11 cellular contexts compared by ENCODE assay signal in the genomic region with DNA sequence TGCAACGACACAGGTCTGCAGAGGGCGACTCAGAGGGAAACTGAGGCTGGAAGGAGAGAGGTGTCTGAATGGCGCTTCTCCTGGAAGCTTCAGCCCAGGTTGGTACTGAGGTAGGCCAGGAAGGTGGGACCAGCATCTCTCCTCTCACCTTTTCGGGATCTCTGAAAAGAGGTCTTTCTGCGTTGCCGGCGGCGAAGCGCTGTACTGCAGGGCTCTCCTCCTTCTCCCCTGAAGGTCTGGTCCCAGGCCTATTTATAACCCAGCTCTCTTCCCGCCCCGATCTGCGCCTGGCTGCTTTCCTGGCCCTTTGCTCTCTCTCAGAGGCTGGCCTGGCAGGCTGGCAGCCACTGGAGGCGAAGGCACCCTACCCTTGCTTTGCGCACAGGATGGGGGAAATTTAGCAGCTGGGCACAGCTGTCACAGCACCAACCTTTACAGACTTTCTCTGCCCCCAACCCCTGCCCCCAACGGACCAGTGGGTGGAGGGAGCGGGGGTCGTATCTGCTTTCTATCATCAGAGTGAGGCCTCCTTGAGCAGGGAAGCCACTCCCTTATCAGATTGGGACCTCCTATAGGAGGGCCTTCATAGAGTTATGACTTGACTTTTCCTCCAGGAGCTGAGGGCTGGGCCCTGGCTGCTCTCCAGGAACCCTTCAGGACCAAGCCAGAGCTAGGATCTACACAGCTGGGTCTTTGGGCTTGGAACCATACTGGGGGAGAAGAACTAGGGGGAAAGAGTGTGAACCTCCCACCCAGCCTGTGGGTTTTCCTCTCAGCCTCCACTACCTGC. TPM values are rescaled to one million over a fixed set of nuclear protein-coding genes. Genes with fewer than 3 reads are reported as not detected.
DNase-seq lines count a peak whose midpoint lies in the region; ATAC-seq and TF ChIP-seq lines count a peak whose summit lies in the region.
"Had no signal": no experiment of that assay in that cellular context is flagged by ENCODE, and none has a peak within 500 bp of the region (broad histone marks: within the 10 kb centered on the region; RNA-seq: fewer than 3 reads in every experiment).

No MANE protein-coding gene starts in this region.

- H3K27ac ChIP-seq in mesodermal cell (ENCODE audit: low read depth, low read length, severe bottlenecking): no peak overlapping the region
- H3K27ac ChIP-seq in thoracic aorta: peak overlapping the region; percentile 28 to 41
- H3K27ac ChIP-seq: SJSA1 had no signal

- H3K9me3 ChIP-seq in mesodermal cell (ENCODE audit: control insufficient read depth, low read length) (no peaks in the 10 kb centered on the region), thoracic aorta (no peaks in the 10 kb centered on the region)
- H3K9me3 ChIP-seq: A549, SJSA1 had no signal

- H3K4me1 ChIP-seq in mesodermal cell (ENCODE audit: control insufficient read depth, insufficient read depth, low read length, poor library complexity, severe bottlenecking) (peaks cover 50% of the 10 kb centered on the region), thoracic aorta (ENCODE audit: control insufficient read depth in 1 of 2, low read depth in 2 of 2) (peaks cover 22 to 82% of the 10 kb centered on the region in 2 donors)

- TF ChIP-seq CTCF in thoracic aorta (IDR thresholded peaks at IDR 0.05) (peak; percentile 38), GM13977 (IDR thresholded peaks at IDR 0.05; ENCODE audit: extremely low read depth, insufficient read depth, missing control alignments) (no peak)

- H3K27me3 ChIP-seq in thoracic aorta (replicated peaks; ENCODE audit: insufficient read depth): no peaks in the 10 kb centered on the region
- H3K27me3 ChIP-seq: SJSA1 had no signal

- DNase-seq in SIG-M5 treated with dmso at 0.1 percent for 504 hours (lab: John Stamatoyannopoulos, UW; ENCODE audit: unreplicated experiment) (peak; percentile 14), SIG-M5 (lab: John Stamatoyannopoulos, UW) (no peak), thoracic aorta (ENCODE audit: low spot score) (no peak), GM13977 (ENCODE audit: low spot score) (no peak), NAMALWA (ENCODE audit: low spot score) (no peak)
- no peak for DNase-seq in effector memory CD8-positive, alpha-beta T cell
- DNase-seq: activated naive CD4-positive, alpha-beta T cell treated with Interleukin-2 at 50 U/mL for 16 hours had no signal

- H3K4me1 Mint-ChIP-seq in effector memory CD8-positive, alpha-beta T cell (ENCODE audit: low read depth in 2 of 2): peaks cover 22 to 24% of the 10 kb centered on the region in 2 donors

- peaks cover 26 to 64% of the 10 kb centered on the region in 2 donors for H3K27me3 Mint-ChIP-seq in effector memory CD8-positive, alpha-beta T cell

- ATAC-seq in effector memory CD8-positive, alpha-beta T cell (replicated peaks): no peak
- no peak for ATAC-seq in thoracic aorta (ENCODE audit: insufficient number of reproducible peaks, low FRiP score, low read depth)
- no peak for ATAC-seq in HG02642 (IDR thresholded peaks at IDR 0.05; ENCODE audit: poor library complexity, unreplicated experiment)

- H3K36me3 Mint-ChIP-seq in effector memory CD8-positive, alpha-beta T cell (ENCODE audit: insufficient read depth): no peaks in the 10 kb centered on the region

- no peak overlapping the region for H3K27ac Mint-ChIP-seq in effector memory CD8-positive, alpha-beta T cell

- no peaks in the 10 kb centered on the region for H3K9me3 Mint-ChIP-seq in effector memory CD8-positive, alpha-beta T cell

- H3K4me3 ChIP-seq in mesodermal cell (ENCODE audit: extremely low read depth, insufficient read depth, low read length, poor library complexity, severe bottlenecking) (peak overlapping the region; percentile 40), thoracic aorta (peak overlapping the region; percentile 79)
- H3K4me3 ChIP-seq: A549 had no signal

- H3K36me3 ChIP-seq in mesodermal cell (ENCODE audit: control insufficient read depth, insufficient read depth, low read length): no peaks in the 10 kb centered on the region
- no peaks in the 10 kb centered on the region for H3K36me3 ChIP-seq in thoracic aorta
- H3K36me3 ChIP-seq: SJSA1 had no signal

- H3K4me3 Mint-ChIP-seq in effector memory CD8-positive, alpha-beta T cell: peak overlapping the region; percentile 43 to 75

- WGBS in mesodermal cell (ENCODE audit: insufficient coverage in 2 of 2), 2 experiments: 45 to 68% methylated on average over 8 to 9 of the region's 17 CpGs

- in situ Hi-C loops in GM13977 (cut with MboI; ENCODE audit: low pct_unique_long_range_greater_than_20kb, low sequenced_read_pairs, unreplicated experiment): no loop called here

RNA-seq across cellular contexts. Expression of a gene that starts 1.1 kb away (rescaled TPM):
- polyA plus RNA-seq in mesodermal cell (2013, experiment 1 of 2): 37.6 TPM
- polyA plus RNA-seq in mesodermal cell (2013, experiment 2 of 2): 23.4 TPM
- total RNA-seq in thoracic aorta: 10 to 100 TPM; 13.0 to 15.2 TPM
